ENCODE assay signal across 11 cellular contexts in the genomic region with DNA sequence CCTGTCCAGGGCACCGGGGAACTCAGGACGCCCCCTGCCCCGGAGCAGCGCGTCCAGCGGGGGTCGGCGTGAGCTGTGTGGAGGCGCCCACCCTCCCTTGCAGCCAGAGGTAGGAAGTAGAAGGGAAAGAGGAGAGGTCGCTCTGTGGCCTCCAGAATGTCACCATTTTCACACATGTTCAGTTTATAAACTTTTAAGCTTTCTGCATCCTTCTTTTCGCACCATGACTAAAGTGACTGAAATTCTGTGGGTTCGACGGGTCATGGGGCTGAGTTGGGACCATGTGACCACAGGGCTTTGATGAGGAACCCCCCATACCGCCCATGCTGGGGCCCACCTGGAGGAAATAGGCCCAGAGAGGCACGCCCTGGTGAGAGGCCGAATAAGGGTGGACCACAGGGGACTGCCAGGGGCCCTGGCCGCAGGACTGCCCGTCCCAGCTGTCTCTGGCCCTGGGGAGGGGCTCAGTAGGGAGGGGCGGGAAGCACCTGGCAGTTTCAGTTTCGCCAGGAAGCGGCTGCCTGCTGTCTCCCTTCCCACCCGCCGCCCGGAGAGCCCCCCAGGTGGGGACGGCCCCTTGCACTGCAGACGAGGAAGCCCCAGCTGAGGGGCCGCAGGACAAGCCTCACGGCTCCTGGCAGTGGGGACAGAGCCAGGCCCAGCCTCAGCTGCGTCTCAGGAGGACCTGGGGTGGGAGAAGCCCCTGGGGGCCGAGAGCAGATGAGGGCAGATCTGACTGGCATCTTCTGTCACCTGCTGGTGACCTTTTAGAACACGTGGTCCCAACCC. TPM values are rescaled to one million over a fixed set of nuclear protein-coding genes. Genes with fewer than 3 reads are reported as not detected.
DNase-seq lines count a peak whose midpoint lies in the region; ATAC-seq, FAIRE-seq and TF ChIP-seq lines count a peak whose summit lies in the region.
"Had no signal": no experiment of that assay in that cellular context is flagged by ENCODE, and none has a peak within 500 bp of the region (broad histone marks: within the 10 kb centered on the region; RNA-seq: fewer than 3 reads in every experiment).

No MANE protein-coding gene starts in this region.

- H3K4me3 ChIP-seq in CD8-positive, alpha-beta T cell (ENCODE audit: low read depth, low read length), result peak overlapping the region; percentile 43
- no peak overlapping the region for H3K4me3 ChIP-seq in uterus
- H3K4me3 ChIP-seq: gastrocnemius medialis, right lobe of liver had no signal

- H3K4me3 Mint-ChIP-seq in CD8-positive, alpha-beta T cell, result peak overlapping the region; percentile 65
- peak overlapping the region; percentile 20 for H3K4me3 Mint-ChIP-seq in activated naive CD8-positive, alpha-beta T cell

- intact Hi-C loops in CD8-positive, alpha-beta T cell (cut with DNase I, micrococcal nuclease), result no loop called here
- intact Hi-C loops in uterus (cut with DNase I; ENCODE audit: low total_unique reads), result no loop called here

- no peaks in the 10 kb centered on the region for H3K36me3 Mint-ChIP-seq in CD8-positive, alpha-beta T cell
- H3K36me3 Mint-ChIP-seq in activated naive CD8-positive, alpha-beta T cell, result no peaks in the 10 kb centered on the region

- no peak for TF ChIP-seq POLR2A in uterus (IDR thresholded peaks at IDR 0.05)

- peaks cover 13% of the 10 kb centered on the region for H3K4me1 Mint-ChIP-seq in CD8-positive, alpha-beta T cell (ENCODE audit: low read depth)
- H3K4me1 Mint-ChIP-seq in activated naive CD8-positive, alpha-beta T cell (ENCODE audit: low read depth), result peaks cover 3% of the 10 kb centered on the region

- no peaks in the 10 kb centered on the region for H3K9me3 ChIP-seq in CD8-positive, alpha-beta T cell (ENCODE audit: low read length)
- H3K9me3 ChIP-seq in uterus, result no peaks in the 10 kb centered on the region
- H3K9me3 ChIP-seq: gastrocnemius medialis, right lobe of liver had no signal

- FAIRE-seq in GM19239 (lab: Jason Lieb, UNC), result peak; percentile 98

- no peak overlapping the region for H3K27ac Mint-ChIP-seq in CD8-positive, alpha-beta T cell
- no peak overlapping the region for H3K27ac Mint-ChIP-seq in activated naive CD8-positive, alpha-beta T cell

- H3K9me3 Mint-ChIP-seq in CD8-positive, alpha-beta T cell, result no peaks in the 10 kb centered on the region
- no peaks in the 10 kb centered on the region for H3K9me3 Mint-ChIP-seq in activated naive CD8-positive, alpha-beta T cell (ENCODE audit: low read depth)

- no peaks in the 10 kb centered on the region for H3K27me3 ChIP-seq in CD8-positive, alpha-beta T cell (ENCODE audit: insufficient read depth, low read length)
- no peaks in the 10 kb centered on the region for H3K27me3 ChIP-seq in uterus
- H3K27me3 ChIP-seq: right lobe of liver had no signal

- CTCF ChIA-PET in CD8-positive, alpha-beta T cell (lab: Charles Lee), result no interaction called here

- H3K27me3 Mint-ChIP-seq in CD8-positive, alpha-beta T cell (ENCODE audit: low read depth), result peaks cover 6% of the 10 kb centered on the region
- H3K27me3 Mint-ChIP-seq in activated naive CD8-positive, alpha-beta T cell, result no peaks in the 10 kb centered on the region

- peak; percentile 36 for ATAC-seq in CD8-positive, alpha-beta T cell
- ATAC-seq in HG03045 (IDR thresholded peaks at IDR 0.05; ENCODE audit: unreplicated experiment), result peak; percentile 55
- ATAC-seq: gastrocnemius medialis had no signal

- POLR2A ChIA-PET in CD8-positive, alpha-beta T cell (lab: Charles Lee), result no interaction called here

- no peak for TF ChIP-seq CTCF in CD8-positive, alpha-beta T cell (IDR thresholded peaks at IDR 0.05)
- no peak for TF ChIP-seq CTCF in uterus (IDR thresholded peaks at IDR 0.05)

- H3K4me1 ChIP-seq in CD8-positive, alpha-beta T cell (ENCODE audit: insufficient read depth, low read length), result peaks cover 8% of the 10 kb centered on the region
- H3K4me1 ChIP-seq in uterus, result no peaks in the 10 kb centered on the region
- H3K4me1 ChIP-seq: gastrocnemius medialis, right lobe of liver had no signal

- H3K27ac ChIP-seq in CD8-positive, alpha-beta T cell (ENCODE audit: low read depth, low read length), result no peak overlapping the region
- no peak overlapping the region for H3K27ac ChIP-seq in uterus
- H3K27ac ChIP-seq: gastrocnemius medialis, right lobe of liver had no signal

- DNase-seq in CD8-positive, alpha-beta T cell, result peak in 1 of 7 experiments; percentile 38
- peak; percentile 82 for DNase-seq in GM19239 (ENCODE audit: insufficient read length, low spot score)
- DNase-seq in retina, result no peak
- DNase-seq in NCI-H510A treated with DMSO at 0.1 percent for 48 hours (lab: John Stamatoyannopoulos, UW), result no peak
- no peak for DNase-seq in NCI-H446 (lab: John Stamatoyannopoulos, UW)
- DNase-seq in uterus, result no peak
- DNase-seq: DMS 273 treated with DMSO at 0.1 percent for 48 hours, gastrocnemius medialis had no signal

- H3K36me3 ChIP-seq in CD8-positive, alpha-beta T cell (ENCODE audit: insufficient read depth, low read length), result no peaks in the 10 kb centered on the region
- no peaks in the 10 kb centered on the region for H3K36me3 ChIP-seq in uterus
- H3K36me3 ChIP-seq: gastrocnemius medialis, right lobe of liver had no signal

RNA-seq across cellular contexts. Expression of a gene that starts 9.0 kb away (rescaled TPM):
- total RNA-seq in CD8-positive, alpha-beta T cell, result under 1 TPM; 0.11 to 0.31 TPM
- total RNA-seq in uterus, result 10 to 100 TPM in 1 of 4 donors, 1 to 10 TPM in 1, under 1 TPM in 2; under 0.01 to 12.1 (median 3.1) TPM
